8 cellular contexts compared by ENCODE assay signal in the genomic region with DNA sequence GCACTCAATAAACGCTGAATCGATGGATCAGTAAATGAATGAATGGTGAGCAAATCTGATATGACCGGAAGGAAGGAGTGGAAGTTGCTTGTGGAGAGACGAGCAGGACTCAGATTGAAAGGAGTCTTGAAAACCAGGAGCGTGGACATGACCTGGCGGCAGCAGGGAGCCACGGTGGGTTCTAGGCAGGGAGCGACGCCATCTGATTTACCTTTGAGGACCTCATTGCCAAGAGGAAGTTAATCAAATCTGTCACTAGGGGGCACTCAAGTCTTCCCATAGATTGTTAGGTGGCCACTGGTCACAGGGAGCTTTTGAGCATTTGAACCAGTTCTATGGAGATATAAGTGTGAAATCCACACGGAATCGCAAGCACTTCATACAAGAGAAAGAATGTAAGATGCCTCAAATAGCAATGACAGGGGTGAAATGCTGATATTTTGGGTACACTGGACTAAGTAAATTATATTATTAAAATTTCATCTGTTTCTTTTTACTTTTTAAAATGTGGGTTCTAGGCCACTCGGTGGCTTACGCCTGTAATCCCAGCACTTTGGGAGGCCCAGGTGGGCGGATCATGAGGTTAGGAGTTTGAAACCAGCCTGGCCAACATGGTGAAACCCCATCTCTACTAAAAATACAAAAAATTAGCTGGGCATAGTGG. TPM values are rescaled to one million over a fixed set of nuclear protein-coding genes. Genes with fewer than 3 reads are reported as not detected.
DNase-seq lines count a peak whose midpoint lies in the region; ATAC-seq and TF ChIP-seq lines count a peak whose summit lies in the region.

No MANE protein-coding gene starts in this region.

- H3K4me3 ChIP-seq in DND-41 (ENCODE audit: low read depth in 1 of 2, low read length in 2 of 2) (no peak overlapping the region), PC-3 (ENCODE audit: low read length) (no peak overlapping the region), trophoblast cell (ENCODE audit: low read depth, low read length) (no peak overlapping the region)

- H3F3A ChIP-seq in PC-3 (ENCODE audit: low read length, unreplicated experiment): no peaks in the 10 kb centered on the region

- no peaks in the 10 kb centered on the region for H3K79me1 ChIP-seq in trophoblast cell (ENCODE audit: low read length)

- H3K4ac ChIP-seq in trophoblast cell (ENCODE audit: low read depth, low read length): no peak overlapping the region

- WGBS in trophoblast cell (ENCODE audit: extremely low coverage, insufficient coverage, insufficient read length): no CpG with 5 or more reads among the region's 14 CpGs

- no peak overlapping the region for H3K27ac Mint-ChIP-seq in activated naive CD4-positive, alpha-beta T cell treated with anti-CD3 and anti-CD28 coated beads for 36 hours

- no peak overlapping the region for H2BK120ac ChIP-seq in trophoblast cell (ENCODE audit: insufficient read depth, low read length, poor library complexity)

- H3K9me3 ChIP-seq in DND-41 (ENCODE audit: insufficient read depth, low read length, severe bottlenecking) (no peaks in the 10 kb centered on the region), PC-3 (ENCODE audit: low read length) (no peaks in the 10 kb centered on the region), trophoblast cell (ENCODE audit: insufficient read depth, low read depth, low read length) (peaks cover 8% of the 10 kb centered on the region)

- no peak overlapping the region for H3K23ac ChIP-seq in trophoblast cell (ENCODE audit: low read length)

- no peak overlapping the region for H2AK5ac ChIP-seq in trophoblast cell (ENCODE audit: low read length)

- H2AFZ ChIP-seq in DND-41 (ENCODE audit: low read depth, low read length): no peak overlapping the region
- no peak overlapping the region for H2AFZ ChIP-seq in PC-3 (ENCODE audit: low read length)
- H2AFZ ChIP-seq in trophoblast cell (ENCODE audit: insufficient read depth, low read length, poor library complexity): no peak overlapping the region

- CTCF ChIA-PET in PC-3 (lab: Charles Lee): interaction anchor here (0.5 to 0.9 kb wide), 3 partner anchors 93 to 241 kb away, joined by 3 to 5 read pairs (median 3); no protein-coding TSS in a partner anchor
- CTCF ChIA-PET in activated naive CD4-positive, alpha-beta T cell treated with anti-CD3 and anti-CD28 coated beads for 36 hours (lab: Charles Lee): interaction anchor here (0.5 to 1.0 kb wide), 6 partner anchors 21 to 130 kb away, joined by 3 to 5 read pairs (median 4); no protein-coding TSS in a partner anchor

- H3K36me3 Mint-ChIP-seq in activated naive CD4-positive, alpha-beta T cell treated with anti-CD3 and anti-CD28 coated beads for 36 hours (ENCODE audit: low read depth): no peaks in the 10 kb centered on the region

- ATAC-seq in DND-41 (ENCODE audit: insufficient read depth, low read depth): 0 out of 3 replicates have a peak, but pooled peaks have one; percentile 42
- ATAC-seq in PC-3: peak; percentile 55
- ATAC-seq in GM21526 (IDR thresholded peaks at IDR 0.05; ENCODE audit: low FRiP score, unreplicated experiment): no peak
- ATAC-seq in GM18498 (IDR thresholded peaks at IDR 0.05; ENCODE audit: unreplicated experiment): no peak

- H3K9me3 Mint-ChIP-seq in activated naive CD4-positive, alpha-beta T cell treated with anti-CD3 and anti-CD28 coated beads for 36 hours: no peaks in the 10 kb centered on the region

- H3K9ac ChIP-seq in DND-41 (ENCODE audit: low read depth, low read length) (no peak overlapping the region), PC-3 (ENCODE audit: low read length) (no peak overlapping the region), trophoblast cell (ENCODE audit: low read length) (no peak overlapping the region)

- no peaks in the 10 kb centered on the region for H3K9me2 ChIP-seq in PC-3 (replicated peaks; ENCODE audit: low read length)

- no peaks in the 10 kb centered on the region for H3K36me3 ChIP-seq in DND-41 (ENCODE audit: insufficient read depth, low read length)
- no peaks in the 10 kb centered on the region for H3K36me3 ChIP-seq in PC-3 (ENCODE audit: low read depth, low read length)
- no peaks in the 10 kb centered on the region for H3K36me3 ChIP-seq in trophoblast cell (ENCODE audit: control insufficient read depth in 1 of 2, insufficient read depth in 2 of 2, low read length in 2 of 2)

- H2BK5ac ChIP-seq in trophoblast cell (ENCODE audit: low read depth, low read length, poor library complexity): no peak overlapping the region

- no peak overlapping the region for H4K8ac ChIP-seq in trophoblast cell (ENCODE audit: low read depth, low read length)

- POLR2A ChIA-PET in PC-3 (lab: Charles Lee; ENCODE audit: unreplicated experiment): no interaction called here

- H3K4me1 Mint-ChIP-seq in activated naive CD4-positive, alpha-beta T cell treated with anti-CD3 and anti-CD28 coated beads for 36 hours (ENCODE audit: low read depth): peaks cover 1% of the 10 kb centered on the region

- no TSS peak for BruUV-seq in PC-3 (replicated peaks; lab: Mats Ljungman, UMichigan)

- peaks cover 13% of the 10 kb centered on the region for H3K27me3 Mint-ChIP-seq in activated naive CD4-positive, alpha-beta T cell treated with anti-CD3 and anti-CD28 coated beads for 36 hours (ENCODE audit: low read depth)

- DNase-seq in DND-41 (peak; percentile 26), PC-3 (peak; percentile 91), glomerular visceral epithelial cell (ENCODE audit: extremely low spot score) (peak; percentile 74), trophoblast cell (peak; percentile 71 to 95)
- peak; percentile 63 for DNase-seq in activated naive CD4-positive, alpha-beta T cell treated with anti-CD3 and anti-CD28 coated beads for 36 hours

- H3K27ac ChIP-seq in DND-41 (ENCODE audit: low read length): no peak overlapping the region
- no peak overlapping the region for H3K27ac ChIP-seq in PC-3 (ENCODE audit: low read length)
- no peak overlapping the region for H3K27ac ChIP-seq in trophoblast cell (ENCODE audit: low read depth, low read length)

- H4K12ac ChIP-seq in trophoblast cell (ENCODE audit: low read depth, low read length): no peak overlapping the region

- TF ChIP-seq CTCF in DND-41 (IDR thresholded peaks at IDR 0.05; ENCODE audit: borderline replicate concordance, extremely low read depth, low read length, poor library complexity, severe bottlenecking): peak; percentile 72
- peak; percentile 59 for TF ChIP-seq CTCF in LNCAP (IDR thresholded peaks at IDR 0.05)
- peak; percentile 89 for TF ChIP-seq CTCF in PC-3 (conservative IDR thresholded peaks at IDR 0.05; ENCODE audit: low read depth, low read length)

- H3K4me1 ChIP-seq in DND-41 (ENCODE audit: insufficient read depth, low read length) (peaks cover 8% of the 10 kb centered on the region), PC-3 (ENCODE audit: insufficient read depth, low read length) (peaks cover 20% of the 10 kb centered on the region), trophoblast cell (ENCODE audit: control insufficient read depth in 1 of 2, insufficient read depth in 2 of 2, low read length in 2 of 2) (peaks cover 0 to 3% of the 10 kb centered on the region in 2 experiments)

- H4K20me1 ChIP-seq in DND-41 (ENCODE audit: insufficient read depth, low read length) (no peaks in the 10 kb centered on the region), PC-3 (ENCODE audit: low read length) (no peaks in the 10 kb centered on the region)

- H4K91ac ChIP-seq in trophoblast cell (ENCODE audit: low read depth, low read length): no peak overlapping the region

- no peaks in the 10 kb centered on the region for H3K79me2 ChIP-seq in DND-41 (ENCODE audit: insufficient read depth, low read length)
- no peaks in the 10 kb centered on the region for H3K79me2 ChIP-seq in PC-3 (ENCODE audit: low read length)
- no peaks in the 10 kb centered on the region for H3K79me2 ChIP-seq in trophoblast cell (ENCODE audit: control insufficient read depth, insufficient read depth, low read length, poor library complexity)

- intact Hi-C loops in PC-3 (cut with micrococcal nuclease): loop anchor here (1.0 kb wide), 1 partner anchor 95 kb away; no protein-coding TSS in a partner anchor
- intact Hi-C loops in activated naive CD4-positive, alpha-beta T cell treated with anti-CD3 and anti-CD28 coated beads for 36 hours (cut with micrococcal nuclease): loop anchor here (1.0 to 10.0 kb wide), 4 partner anchors 95 to 216 kb away; a partner anchor contains a TSS

- no peak overlapping the region for H3K18ac ChIP-seq in trophoblast cell (ENCODE audit: low read length)

- no peak overlapping the region for H3K4me2 ChIP-seq in DND-41 (ENCODE audit: insufficient read depth, low read length)
- no peak overlapping the region for H3K4me2 ChIP-seq in PC-3 (ENCODE audit: low read length)
- no peak overlapping the region for H3K4me2 ChIP-seq in trophoblast cell (ENCODE audit: low read length)

- H3K4me3 Mint-ChIP-seq in activated naive CD4-positive, alpha-beta T cell treated with anti-CD3 and anti-CD28 coated beads for 36 hours: no peak overlapping the region

- no peak overlapping the region for H2BK12ac ChIP-seq in trophoblast cell (ENCODE audit: low read length)

- H3K27me3 ChIP-seq in DND-41 (ENCODE audit: insufficient read depth, low read length, poor library complexity): no peaks in the 10 kb centered on the region
- H3K27me3 ChIP-seq in PC-3 (ENCODE audit: low read length): no peaks in the 10 kb centered on the region
- H3K27me3 ChIP-seq in trophoblast cell (ENCODE audit: insufficient read depth, low read length): no peaks in the 10 kb centered on the region

- no peak overlapping the region for H3K14ac ChIP-seq in trophoblast cell (ENCODE audit: low read length)

RNA-seq across cellular contexts. Expression of a gene that starts 9.2 kb away (rescaled TPM):
- total RNA-seq in PC-3 (2014; rRNA removed): under 0.01 TPM in 2 replicates
- total RNA-seq in activated naive CD4-positive, alpha-beta T cell treated with anti-CD3 and anti-CD28 coated beads for 36 hours: not detected
- 9.1 and 10.0 TPM in 2 replicates for polyA plus RNA-seq in trophoblast cell (2013)

RNA-seq across cellular contexts. Expression of a gene that starts 50.6 kb away (rescaled TPM):
- total RNA-seq in PC-3 (2014; rRNA removed): 39.3 and 43.9 TPM in 2 replicates
- total RNA-seq in activated naive CD4-positive, alpha-beta T cell treated with anti-CD3 and anti-CD28 coated beads for 36 hours: 10 to 100 TPM; 15.7 to 19.4 TPM
- 11.5 and 13.1 TPM in 2 replicates for polyA plus RNA-seq in trophoblast cell (2013)

Comparison
In these comparisons a context has a peak if more than half of its experiments do, and no peak if none do; other contexts are left out.
1. ATAC-seq: peak in DND-41 (single experiment) and PC-3 (single experiment); none in GM21526 (single experiment) and GM18498 (single experiment).
2. DNase-seq: peak in every context shown above with its lines; median percentile 91 in PC-3; 83 in trophoblast cell; 74 in glomerular visceral epithelial cell; 63 in activated naive CD4-positive, alpha-beta T cell treated with anti-CD3 and anti-CD28 coated beads for 36 hours; 26 in DND-41.
3. Peak in every context shown above with its lines, with median percentiles within 50 percentile points of each other: CTCF ChIP-seq.